21 cellular contexts compared by ENCODE assay signal in the genomic region with DNA sequence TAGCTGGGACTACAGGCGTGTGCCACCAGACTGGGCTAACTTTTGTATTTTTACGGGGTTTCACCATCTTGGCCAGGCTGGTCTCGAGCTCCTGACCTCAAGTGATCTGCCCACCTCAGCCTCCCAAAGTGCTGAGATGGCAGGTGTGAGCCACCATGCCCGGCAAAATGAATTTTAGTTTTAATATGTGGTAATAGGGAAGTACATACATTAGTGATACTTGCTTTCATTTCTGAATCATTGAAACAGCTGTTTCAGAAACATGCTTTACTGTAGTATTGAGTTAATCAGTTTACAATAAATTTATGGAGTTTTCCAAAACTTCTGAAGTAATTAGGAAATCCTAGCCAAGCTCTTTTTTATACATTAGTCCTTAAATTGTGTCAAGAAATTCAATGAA. TPM values are rescaled to one million over a fixed set of nuclear protein-coding genes. Genes with fewer than 3 reads are reported as not detected.
DNase-seq lines count a peak whose midpoint lies in the region; ATAC-seq and TF ChIP-seq lines count a peak whose summit lies in the region.
"Had no signal": no experiment of that assay in that cellular context is flagged by ENCODE, and none has a peak within 500 bp of the region (broad histone marks: within the 10 kb centered on the region; RNA-seq: fewer than 3 reads in every experiment).

No MANE protein-coding gene starts in this region.

- no peak for TF ChIP-seq POLR2A in gastrocnemius medialis (IDR thresholded peaks at IDR 0.05)

- H3K4me1 ChIP-seq in CD8-positive, alpha-beta memory T cell (ENCODE audit: insufficient read depth, low read length) = peaks cover 87% of the 10 kb centered on the region
- H3K4me1 ChIP-seq in neutrophil (ENCODE audit: control insufficient read depth in 1 of 2, insufficient read depth in 1 of 2, low read depth in 1 of 2, low read length in 1 of 2) (peaks cover 47 to 52% of the 10 kb centered on the region in 2 experiments), gastrocnemius medialis (peaks cover 43 to 50% of the 10 kb centered on the region in 2 donors), osteoblast (ENCODE audit: insufficient read depth, low read length) (peaks cover 8% of the 10 kb centered on the region)

- peaks cover 95% of the 10 kb centered on the region for H3K79me2 ChIP-seq in osteoblast (ENCODE audit: insufficient read depth, low read length)

- H3K9me3 ChIP-seq in CD8-positive, alpha-beta memory T cell (ENCODE audit: low read length) = no peaks in the 10 kb centered on the region
- H3K9me3 ChIP-seq in neutrophil (no peaks in the 10 kb centered on the region), gastrocnemius medialis (no peaks in the 10 kb centered on the region), osteoblast (ENCODE audit: low read depth, low read length) (no peaks in the 10 kb centered on the region)
- H3K9me3 ChIP-seq: breast epithelium, HAP-1, pancreas had no signal

- in situ Hi-C loops in gastrocnemius medialis (cut with MboI; ENCODE audit: low sequenced_read_pairs in 4 of 4) = loop anchor here in 1 of 4 donors (25.0 kb wide), 1 partner anchor 110 kb away; the partner anchor contains the start of gene RAB30

- no peak overlapping the region for H3K27ac ChIP-seq in CD8-positive, alpha-beta memory T cell (ENCODE audit: low read depth, low read length)
- H3K27ac ChIP-seq in neutrophil (peak overlapping the region; percentile 49), gastrocnemius medialis (no peak overlapping the region), osteoblast (ENCODE audit: low read depth, low read length) (no peak overlapping the region)
- H3K27ac ChIP-seq: breast epithelium, pancreas had no signal

- peaks cover 95% of the 10 kb centered on the region for H3K36me3 Mint-ChIP-seq in activated T-cell treated with anti-CD3 and anti-CD28 coated beads, Interleukin-2, amount 50 U/mL, for 24 hours (ENCODE audit: low read depth)
- peaks cover 23 to 90% (median 25%) of the 10 kb centered on the region in 3 donors for H3K36me3 Mint-ChIP-seq in CD8-positive, alpha-beta memory T cell
- peaks cover 56% of the 10 kb centered on the region for H3K36me3 Mint-ChIP-seq in activated T-helper 1 cell treated with anti-CD3 and anti-CD28 coated beads, Interleukin-12 subunit alpha, Interleukin-12 subunit beta, Interleukin-2, Interleukin-4 antibody, amounts not matched to agents 30 ng/mL and 10 ng/mL and 1 ng/mL, durations not matched to agents 14 hours and 24 hours and 36 hours (ENCODE audit: low read depth)

- intact Hi-C loops in activated T-helper 1 cell treated with anti-CD3 and anti-CD28 coated beads, Interleukin-12 subunit alpha, Interleukin-12 subunit beta, Interleukin-2, Interleukin-4 antibody, amounts not matched to agents 30 ng/mL and 10 ng/mL and 1 ng/mL, durations not matched to agents 14 hours and 24 hours and 36 hours (cut with micrococcal nuclease) = no loop called here
- intact Hi-C loops in gastrocnemius medialis (cut with DNase I; ENCODE audit: low total_unique reads) = no loop called here

- peaks cover 85% of the 10 kb centered on the region for H3K4me1 Mint-ChIP-seq in activated T-cell treated with anti-CD3 and anti-CD28 coated beads, Interleukin-2, amount 50 U/mL, for 24 hours (ENCODE audit: low read depth)
- H3K4me1 Mint-ChIP-seq in CD8-positive, alpha-beta memory T cell = peaks cover 81 to 97% (median 97%) of the 10 kb centered on the region in 3 donors
- peaks cover 76% of the 10 kb centered on the region for H3K4me1 Mint-ChIP-seq in activated T-helper 1 cell treated with anti-CD3 and anti-CD28 coated beads, Interleukin-12 subunit alpha, Interleukin-12 subunit beta, Interleukin-2, Interleukin-4 antibody, amounts not matched to agents 30 ng/mL and 10 ng/mL and 1 ng/mL, durations not matched to agents 14 hours and 24 hours and 36 hours (ENCODE audit: low read depth)

- no peak overlapping the region for H3K27ac Mint-ChIP-seq in activated T-cell treated with anti-CD3 and anti-CD28 coated beads, Interleukin-2, amount 50 U/mL, for 24 hours
- peak overlapping the region in 2 of 8 donors; percentile 15 to 47 for H3K27ac Mint-ChIP-seq in CD8-positive, alpha-beta memory T cell
- no peak overlapping the region for H3K27ac Mint-ChIP-seq in activated T-helper 1 cell treated with anti-CD3 and anti-CD28 coated beads, Interleukin-12 subunit alpha, Interleukin-12 subunit beta, Interleukin-2, Interleukin-4 antibody, amounts not matched to agents 30 ng/mL and 10 ng/mL and 1 ng/mL, durations not matched to agents 14 hours and 24 hours and 36 hours

- POLR2A ChIA-PET in CD8-positive, alpha-beta memory T cell (lab: Charles Lee) = interaction anchor here (0.7 to 2.3 kb wide), 3 partner anchors 15 to 100 kb away, joined by 5 to 7 read pairs (median 7); partner anchors contain the start of genes ANKRD42 and PCF11

- H3K4me2 ChIP-seq in osteoblast (ENCODE audit: insufficient read depth, low read length) = no peak overlapping the region

- H3K36me3 ChIP-seq in CD8-positive, alpha-beta memory T cell (ENCODE audit: insufficient read depth, low read length) = peaks cover 52% of the 10 kb centered on the region
- H3K36me3 ChIP-seq in neutrophil (peaks cover 86% of the 10 kb centered on the region), gastrocnemius medialis (peaks cover 0 to 86% of the 10 kb centered on the region in 2 donors), osteoblast (ENCODE audit: insufficient read depth, low read length) (peaks cover 69% of the 10 kb centered on the region)
- H3K36me3 ChIP-seq: breast epithelium had no signal

- peaks cover 57% of the 10 kb centered on the region for H4K20me1 ChIP-seq in osteoblast (ENCODE audit: insufficient read depth, low read length)

- no peaks in the 10 kb centered on the region for H3K27me3 Mint-ChIP-seq in activated T-cell treated with anti-CD3 and anti-CD28 coated beads, Interleukin-2, amount 50 U/mL, for 24 hours
- no peaks in the 10 kb centered on the region for H3K27me3 Mint-ChIP-seq in CD8-positive, alpha-beta memory T cell
- no peaks in the 10 kb centered on the region for H3K27me3 Mint-ChIP-seq in activated T-helper 1 cell treated with anti-CD3 and anti-CD28 coated beads, Interleukin-12 subunit alpha, Interleukin-12 subunit beta, Interleukin-2, Interleukin-4 antibody, amounts not matched to agents 30 ng/mL and 10 ng/mL and 1 ng/mL, durations not matched to agents 14 hours and 24 hours and 36 hours (ENCODE audit: insufficient read depth)

- no peak overlapping the region for H3K4me3 ChIP-seq in CD8-positive, alpha-beta memory T cell (ENCODE audit: low read length)
- H3K4me3 ChIP-seq in neutrophil (ENCODE audit: low read depth in 1 of 2, low read length in 1 of 2) = no peak overlapping the region
- no peak overlapping the region for H3K4me3 ChIP-seq in gastrocnemius medialis
- no peak overlapping the region for H3K4me3 ChIP-seq in osteoblast (ENCODE audit: insufficient read depth, low read length)
- H3K4me3 ChIP-seq: HAP-1, pancreas had no signal

- CTCF ChIA-PET in CD8-positive, alpha-beta memory T cell (lab: Charles Lee) = interaction anchor here (1.4 to 1.7 kb wide), 2 partner anchors 12 to 19 kb away, joined by 3 to 6 read pairs; no protein-coding TSS in a partner anchor

- no peak for TF ChIP-seq CTCF in neutrophil (IDR thresholded peaks at IDR 0.05)
- no peak for TF ChIP-seq CTCF in gastrocnemius medialis (IDR thresholded peaks at IDR 0.05 in 4 of 5, conservative IDR thresholded peaks at IDR 0.05 in 1 of 5)
- no peak for TF ChIP-seq CTCF in osteoblast (IDR thresholded peaks at IDR 0.05; ENCODE audit: extremely low read depth, low read depth, low read length)

- no peak for DNase-seq in activated T-cell treated with anti-CD3 and anti-CD28 coated beads, Interleukin-2, amount 50 U/mL, for 24 hours
- DNase-seq in activated T-cell treated with anti-CD3 and anti-CD28 coated beads for 4 hours = no peak
- DNase-seq in CD8-positive, alpha-beta memory T cell = no peak
- no peak for DNase-seq in activated T-helper 1 cell treated with anti-CD3 and anti-CD28 coated beads, Interleukin-12 subunit alpha, Interleukin-12 subunit beta, Interleukin-2, Interleukin-4 antibody, amounts not matched to agents 30 ng/mL and 10 ng/mL and 1 ng/mL, durations not matched to agents 14 hours and 24 hours and 36 hours (ENCODE audit: low spot score)
- DNase-seq in gastrocnemius medialis = no peak
- no peak for DNase-seq in NCI-H187 treated with DMSO at 0.1 percent for 48 hours (lab: John Stamatoyannopoulos, UW)
- no peak for DNase-seq in osteoblast (ENCODE audit: insufficient read length, low spot score, missing footprints)
- DNase-seq: ACHN; activated CD4-positive, alpha-beta T cell treated with anti-CD3 and anti-CD28 coated beads, Interleukin-2, amount 50 U/mL, for 48 hours; C1 segment of cervical spinal cord; NCI-H1417; NCI-H446 treated with DMSO at 0.1 percent for 48 hours; pancreas; right cardiac atrium; SHP77; stimulated activated CD4-positive, alpha-beta T cell treated with anti-CD3 and anti-CD28 coated beads, Interleukin-12 subunit alpha, Interleukin-12 subunit beta, amount 100 ng/mL, for 4 hours; stimulated activated CD4-positive, alpha-beta T cell treated with anti-CD3 and anti-CD28 coated beads, Interleukin-4, amount 100 ng/mL, for 4 hours had no signal

- peak overlapping the region; percentile 46 for H3K4me3 Mint-ChIP-seq in activated T-cell treated with anti-CD3 and anti-CD28 coated beads, Interleukin-2, amount 50 U/mL, for 24 hours
- H3K4me3 Mint-ChIP-seq in CD8-positive, alpha-beta memory T cell = peak overlapping the region in 6 of 7 donors; percentile 58 to 82 (median 72)
- peak overlapping the region; percentile 22 for H3K4me3 Mint-ChIP-seq in activated T-helper 1 cell treated with anti-CD3 and anti-CD28 coated beads, Interleukin-12 subunit alpha, Interleukin-12 subunit beta, Interleukin-2, Interleukin-4 antibody, amounts not matched to agents 30 ng/mL and 10 ng/mL and 1 ng/mL, durations not matched to agents 14 hours and 24 hours and 36 hours

- H2AFZ ChIP-seq in osteoblast (ENCODE audit: low read length) = no peak overlapping the region

- ATAC-seq in gastrocnemius medialis = no peak
- ATAC-seq: pancreas, right cardiac atrium had no signal

- no peaks in the 10 kb centered on the region for H3K9me3 Mint-ChIP-seq in activated T-cell treated with anti-CD3 and anti-CD28 coated beads, Interleukin-2, amount 50 U/mL, for 24 hours
- H3K9me3 Mint-ChIP-seq in CD8-positive, alpha-beta memory T cell = no peaks in the 10 kb centered on the region
- H3K9me3 Mint-ChIP-seq in activated T-helper 1 cell treated with anti-CD3 and anti-CD28 coated beads, Interleukin-12 subunit alpha, Interleukin-12 subunit beta, Interleukin-2, Interleukin-4 antibody, amounts not matched to agents 30 ng/mL and 10 ng/mL and 1 ng/mL, durations not matched to agents 14 hours and 24 hours and 36 hours = no peaks in the 10 kb centered on the region
- H3K9me3 Mint-ChIP-seq: activated T-helper 2 cell treated with anti-CD3 and anti-CD28 coated beads, Interferon-gamma antibody, Interleukin-2, Interleukin-4, amounts not matched to agents 10 μg/mL and 5 μg/mL and 100 μg/mL, durations not matched to agents 14 hours and 24 hours and 36 hours had no signal

- H3K27me3 ChIP-seq in CD8-positive, alpha-beta memory T cell (ENCODE audit: insufficient read depth, low read length, poor library complexity, severe bottlenecking) = no peaks in the 10 kb centered on the region
- H3K27me3 ChIP-seq in neutrophil (no peaks in the 10 kb centered on the region), gastrocnemius medialis (no peaks in the 10 kb centered on the region), osteoblast (ENCODE audit: insufficient read depth, low read length) (no peaks in the 10 kb centered on the region)
- H3K27me3 ChIP-seq: breast epithelium, pancreas had no signal

RNA-seq across cellular contexts. Expression of gene PCF11, which starts 15.6 kb away (rescaled TPM):
- total RNA-seq in CD8-positive, alpha-beta memory T cell = 10 to 100 TPM; 58.8 to 63.7 TPM
- polyA plus RNA-seq in CD8-positive, alpha-beta memory T cell = 34.2 TPM
- total RNA-seq in activated T-helper 1 cell treated with anti-CD3 and anti-CD28 coated beads, Interleukin-12 subunit alpha, Interleukin-12 subunit beta, Interleukin-2, Interleukin-4 antibody, amounts not matched to agents 30 ng/mL and 10 ng/mL and 1 ng/mL, durations not matched to agents 14 hours and 24 hours and 36 hours = 62.2 and 62.8 TPM in 2 replicates
- total RNA-seq in gastrocnemius medialis = 100 to 1,000 TPM in 1 of 4 donors, 10 to 100 TPM in 3; 25.3 to 103 (median 47.5) TPM
- 38.4 and 43.0 TPM in 2 replicates for total RNA-seq in osteoblast

RNA-seq across cellular contexts. Expression of gene ANKRD42, which starts 21.0 kb away (rescaled TPM):
- 10 to 100 TPM in 1 of 2 experiments, 1 to 10 TPM in 1; 9.7 to 10.3 TPM for total RNA-seq in CD8-positive, alpha-beta memory T cell
- polyA plus RNA-seq in CD8-positive, alpha-beta memory T cell = 6.0 TPM
- 3.3 and 3.5 TPM in 2 replicates for total RNA-seq in activated T-helper 1 cell treated with anti-CD3 and anti-CD28 coated beads, Interleukin-12 subunit alpha, Interleukin-12 subunit beta, Interleukin-2, Interleukin-4 antibody, amounts not matched to agents 30 ng/mL and 10 ng/mL and 1 ng/mL, durations not matched to agents 14 hours and 24 hours and 36 hours
- total RNA-seq in gastrocnemius medialis (1 to 10 TPM; 2.1 to 3.7 (median 3.4) TPM), osteoblast (10.3 and 10.5 TPM in 2 replicates)

Comparison
In these comparisons a context has a peak if more than half of its experiments do, and no peak if none do; other contexts are left out.
1. H3K4me3 Mint-ChIP-seq: peak in every context shown above with its lines; median percentile 72 in CD8-positive, alpha-beta memory T cell; 46 in activated T-cell treated with anti-CD3 and anti-CD28 coated beads, Interleukin-2, amount 50 U/mL, for 24 hours; 22 in activated T-helper 1 cell treated with anti-CD3 and anti-CD28 coated beads, Interleukin-12 subunit alpha, Interleukin-12 subunit beta, Interleukin-2, Interleukin-4 antibody, amounts not matched to agents 30 ng/mL and 10 ng/mL and 1 ng/mL, durations not matched to agents 14 hours and 24 hours and 36 hours.